Comparison of ENCODE assay signal across 8 cellular contexts in the genomic region with DNA sequence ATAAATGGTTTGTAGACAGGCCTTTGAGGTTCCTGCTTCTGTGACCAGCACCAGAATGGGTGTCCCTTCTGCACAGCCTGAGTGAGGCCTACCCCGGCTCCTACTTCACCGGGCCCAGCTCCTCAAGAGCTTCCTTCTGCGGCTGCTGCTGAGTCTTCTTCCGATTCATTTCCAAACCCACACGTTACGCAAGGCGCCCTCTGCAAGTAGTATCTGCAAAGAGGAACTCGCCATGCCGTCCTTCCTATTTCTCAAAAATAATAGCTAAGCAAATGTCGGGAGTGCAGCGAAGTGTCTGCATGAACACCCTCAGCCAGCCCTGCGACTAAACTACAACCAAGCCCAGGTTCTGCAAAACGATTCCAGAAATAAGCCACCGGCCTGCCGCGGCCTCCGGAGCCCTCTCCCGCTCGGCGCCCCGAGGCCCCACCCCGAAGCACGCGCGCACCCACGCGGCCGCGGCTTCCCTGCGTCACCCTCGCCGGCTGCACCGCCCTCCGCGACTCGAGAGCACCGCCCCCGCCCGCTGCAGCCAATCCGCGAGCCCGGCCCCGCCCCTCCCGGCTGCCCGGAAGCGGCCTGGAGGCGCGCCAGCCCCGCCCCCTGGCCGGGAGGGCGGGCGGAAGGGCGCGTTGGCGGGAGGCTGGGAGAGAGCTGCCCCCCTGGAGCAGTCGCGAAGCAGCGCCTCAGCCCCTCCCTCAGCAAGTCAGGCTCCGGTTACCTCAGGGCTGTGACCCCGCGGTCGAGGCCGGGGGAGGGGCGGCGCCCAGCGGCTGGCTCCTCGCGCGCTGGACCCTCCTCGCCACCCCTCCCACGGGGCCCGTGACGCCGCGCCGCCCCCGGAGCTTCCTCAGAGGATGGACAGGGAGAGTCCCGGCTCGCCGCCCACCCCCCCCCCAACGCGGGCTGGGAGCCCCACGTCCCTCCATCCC. TPM values are rescaled to one million over a fixed set of nuclear protein-coding genes. Genes with fewer than 3 reads are reported as not detected.
DNase-seq lines count a peak whose midpoint lies in the region; ATAC-seq and TF ChIP-seq lines count a peak whose summit lies in the region.

No MANE protein-coding gene starts in this region.

- ATAC-seq in GM21381 (IDR thresholded peaks at IDR 0.05; ENCODE audit: unreplicated experiment): peak; percentile 51

- H3K4me1 ChIP-seq in HUES48 (ENCODE audit: control insufficient read depth, insufficient read depth, low read length) (peaks cover 24% of the 10 kb centered on the region), OCI-LY3 (ENCODE audit: low read length) (peaks cover 28% of the 10 kb centered on the region), mononuclear cell (ENCODE audit: insufficient read depth, low read length) (peaks cover 60% of the 10 kb centered on the region)

- intact Hi-C loops in Calu3 (cut with micrococcal nuclease; ENCODE audit: unreplicated experiment): no loop called here

- H3K27ac ChIP-seq in HUES48 (ENCODE audit: low read depth, low read length) (peak overlapping the region; percentile 97), OCI-LY3 (ENCODE audit: low read length) (peak overlapping the region; percentile 80)

- H3K4me3 ChIP-seq in HUES48 (ENCODE audit: low read depth, low read length): peak overlapping the region; percentile 83
- H3K4me3 ChIP-seq in OCI-LY3 (ENCODE audit: low read length): peak overlapping the region; percentile 87
- H3K4me3 ChIP-seq in mononuclear cell (ENCODE audit: low read length): peak overlapping the region; percentile 68

- peaks cover 42% of the 10 kb centered on the region for H3K4me1 Mint-ChIP-seq in Calu3 (ENCODE audit: low read depth, unreplicated experiment)

- peak overlapping the region; percentile 84 for H3K4me2 ChIP-seq in OCI-LY3 (ENCODE audit: low read length)

- H3K27me3 ChIP-seq in HUES48 (ENCODE audit: control insufficient read depth, insufficient read depth, low read length) (no peaks in the 10 kb centered on the region), OCI-LY3 (ENCODE audit: low read depth, low read length) (no peaks in the 10 kb centered on the region), mononuclear cell (ENCODE audit: insufficient read depth, low read length) (no peaks in the 10 kb centered on the region)

- peak overlapping the region; percentile 42; the same call in 1 of the 2 replicates for H3K9ac ChIP-seq in HUES48 (ENCODE audit: low read depth, low read length)
- peak overlapping the region; percentile 81 for H3K9ac ChIP-seq in OCI-LY3 (ENCODE audit: low read length)

- DNase-seq in Calu3 (peak; percentile 95), activated T-cell treated with anti-CD3 and anti-CD28 coated beads for 1 hour (ENCODE audit: low read depth) (peak; percentile 97), epidermal melanocyte (ENCODE audit: insufficient read length, low spot score) (peak; percentile 85)
- peak; percentile 98 to 99 for DNase-seq in stimulated activated CD8-positive, alpha-beta memory T cell treated with anti-CD3 and anti-CD28 coated beads, Interleukin-15, amount 100 ng/mL, for 48 hours (ENCODE audit: low read depth in 2 of 2)

- peaks cover 77% of the 10 kb centered on the region for H3K36me3 Mint-ChIP-seq in Calu3 (ENCODE audit: insufficient read depth, unreplicated experiment)

- H3K9me3 Mint-ChIP-seq in Calu3 (ENCODE audit: low read depth, unreplicated experiment): no peaks in the 10 kb centered on the region

- H3K27ac Mint-ChIP-seq in Calu3 (ENCODE audit: unreplicated experiment): peak overlapping the region; percentile 88

- no peaks in the 10 kb centered on the region for H3K9me3 ChIP-seq in HUES48 (ENCODE audit: control insufficient read depth, insufficient read depth, low read length)
- no peaks in the 10 kb centered on the region for H3K9me3 ChIP-seq in OCI-LY3 (ENCODE audit: insufficient read depth, low read length)
- no peaks in the 10 kb centered on the region for H3K9me3 ChIP-seq in mononuclear cell (ENCODE audit: low read depth, low read length)

- TF ChIP-seq CTCF in Calu3 (IDR thresholded peaks at IDR 0.05; ENCODE audit: unreplicated experiment): no peak
- no peak for TF ChIP-seq CTCF in OCI-LY3 (IDR thresholded peaks at IDR 0.05; ENCODE audit: low read depth, low read length)

- no peaks in the 10 kb centered on the region for H3K27me3 Mint-ChIP-seq in Calu3 (ENCODE audit: unreplicated experiment)

- CTCF ChIA-PET in Calu3 (lab: Charles Lee): interaction anchor here (0.8 to 2.2 kb wide), 4 partner anchors 9 to 24 kb away, joined by 4 to 10 read pairs (median 4); no protein-coding TSS in a partner anchor

- no peak overlapping the region for H2AFZ ChIP-seq in OCI-LY3 (ENCODE audit: low read depth, low read length)

- TSS peak; percentile 57 for BruUV-seq in Calu3 (replicated peaks; lab: Mats Ljungman, UMichigan)

- peaks cover 15% of the 10 kb centered on the region for H4K20me1 ChIP-seq in OCI-LY3 (ENCODE audit: insufficient read depth, low read length)

- 0 out of 2 replicates have a peak, but pooled peaks cover 10% of the 10 kb centered on the region for H3K36me3 ChIP-seq in HUES48 (ENCODE audit: control insufficient read depth, insufficient read depth, low read length)
- no peaks in the 10 kb centered on the region for H3K36me3 ChIP-seq in OCI-LY3 (replicated peaks; ENCODE audit: low read depth, low read length)

- peaks cover 20% of the 10 kb centered on the region for H3K79me2 ChIP-seq in OCI-LY3 (ENCODE audit: low read length)

- peak overlapping the region; percentile 77 for H3K4me3 Mint-ChIP-seq in Calu3 (ENCODE audit: low read depth, unreplicated experiment)

RNA-seq across cellular contexts. Expression of a gene that starts 8.3 kb away (rescaled TPM):
- total RNA-seq in Calu3 (2022) (32.1 and 34.8 TPM in 2 replicates), mononuclear cell (18.1 TPM)

RNA-seq across cellular contexts. Expression of a gene that starts 55.2 kb away (rescaled TPM):
- total RNA-seq in Calu3 (2022) (50.3 and 54.9 TPM in 2 replicates), mononuclear cell (52.9 TPM)

RNA-seq across cellular contexts. Expression of a gene that starts 56.3 kb away (rescaled TPM):
- total RNA-seq in Calu3 (2022) (34.3 and 36.2 TPM in 2 replicates), mononuclear cell (33.5 TPM)

Comparison
In these comparisons a context has a peak if more than half of its experiments do, and no peak if none do; other contexts are left out.
1. Peak in every context shown above with its lines: DNase-seq, ATAC-seq, H3K4me3 ChIP-seq and H3K27ac ChIP-seq.